In the genomic region with DNA sequence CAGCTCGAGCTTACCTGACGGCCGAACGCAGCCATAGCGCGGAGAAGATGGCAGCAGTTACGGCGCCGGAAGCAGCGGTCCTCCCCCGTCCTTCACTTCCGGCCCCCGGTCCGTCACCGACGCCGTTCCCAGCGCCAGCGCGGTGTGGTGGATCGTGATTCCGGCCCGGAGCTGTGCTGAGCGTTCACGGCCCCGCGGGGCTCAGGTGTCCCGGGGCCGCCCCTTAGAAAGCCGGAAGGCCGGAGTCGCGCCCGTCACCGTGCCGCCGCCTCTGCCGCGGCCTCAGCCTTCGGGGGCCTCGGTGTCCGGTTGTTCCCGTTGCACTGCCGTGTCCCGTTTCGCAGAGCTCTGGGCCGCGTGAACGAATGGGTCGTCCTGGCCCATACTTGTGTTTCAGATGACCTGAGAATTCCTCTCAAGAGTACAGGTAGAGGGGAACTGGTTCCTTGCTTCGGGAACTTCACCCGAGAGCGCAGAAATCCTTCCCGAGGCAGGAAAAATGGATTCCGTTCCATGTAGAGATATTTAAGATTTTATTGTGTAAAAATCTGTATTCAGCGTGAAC, we compare ENCODE assay signal across 1 cellular context.
TF ChIP-seq lines count a peak whose summit lies in the region.

A gene with protein sequence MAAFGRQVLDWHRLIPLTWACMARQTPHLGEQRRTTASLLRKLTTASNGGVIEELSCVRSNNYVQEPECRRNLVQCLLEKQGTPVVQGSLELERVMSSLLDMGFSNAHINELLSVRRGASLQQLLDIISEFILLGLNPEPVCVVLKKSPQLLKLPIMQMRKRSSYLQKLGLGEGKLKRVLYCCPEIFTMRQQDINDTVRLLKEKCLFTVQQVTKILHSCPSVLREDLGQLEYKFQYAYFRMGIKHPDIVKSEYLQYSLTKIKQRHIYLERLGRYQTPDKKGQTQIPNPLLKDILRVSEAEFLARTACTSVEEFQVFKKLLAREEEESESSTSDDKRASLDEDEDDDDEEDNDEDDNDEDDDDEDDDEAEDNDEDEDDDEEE (minus strand): TSS at position 49 of the 565 bp plus-strand sequence. CDS start 14 bp downstream, at position 35.

TF ChIP-seq in GM12878, 131 proteins besides CTCF, POLR2A, EP300 and RAD21 (continued from another document and continues in another):
- TF ChIP-seq, protein P1, sequence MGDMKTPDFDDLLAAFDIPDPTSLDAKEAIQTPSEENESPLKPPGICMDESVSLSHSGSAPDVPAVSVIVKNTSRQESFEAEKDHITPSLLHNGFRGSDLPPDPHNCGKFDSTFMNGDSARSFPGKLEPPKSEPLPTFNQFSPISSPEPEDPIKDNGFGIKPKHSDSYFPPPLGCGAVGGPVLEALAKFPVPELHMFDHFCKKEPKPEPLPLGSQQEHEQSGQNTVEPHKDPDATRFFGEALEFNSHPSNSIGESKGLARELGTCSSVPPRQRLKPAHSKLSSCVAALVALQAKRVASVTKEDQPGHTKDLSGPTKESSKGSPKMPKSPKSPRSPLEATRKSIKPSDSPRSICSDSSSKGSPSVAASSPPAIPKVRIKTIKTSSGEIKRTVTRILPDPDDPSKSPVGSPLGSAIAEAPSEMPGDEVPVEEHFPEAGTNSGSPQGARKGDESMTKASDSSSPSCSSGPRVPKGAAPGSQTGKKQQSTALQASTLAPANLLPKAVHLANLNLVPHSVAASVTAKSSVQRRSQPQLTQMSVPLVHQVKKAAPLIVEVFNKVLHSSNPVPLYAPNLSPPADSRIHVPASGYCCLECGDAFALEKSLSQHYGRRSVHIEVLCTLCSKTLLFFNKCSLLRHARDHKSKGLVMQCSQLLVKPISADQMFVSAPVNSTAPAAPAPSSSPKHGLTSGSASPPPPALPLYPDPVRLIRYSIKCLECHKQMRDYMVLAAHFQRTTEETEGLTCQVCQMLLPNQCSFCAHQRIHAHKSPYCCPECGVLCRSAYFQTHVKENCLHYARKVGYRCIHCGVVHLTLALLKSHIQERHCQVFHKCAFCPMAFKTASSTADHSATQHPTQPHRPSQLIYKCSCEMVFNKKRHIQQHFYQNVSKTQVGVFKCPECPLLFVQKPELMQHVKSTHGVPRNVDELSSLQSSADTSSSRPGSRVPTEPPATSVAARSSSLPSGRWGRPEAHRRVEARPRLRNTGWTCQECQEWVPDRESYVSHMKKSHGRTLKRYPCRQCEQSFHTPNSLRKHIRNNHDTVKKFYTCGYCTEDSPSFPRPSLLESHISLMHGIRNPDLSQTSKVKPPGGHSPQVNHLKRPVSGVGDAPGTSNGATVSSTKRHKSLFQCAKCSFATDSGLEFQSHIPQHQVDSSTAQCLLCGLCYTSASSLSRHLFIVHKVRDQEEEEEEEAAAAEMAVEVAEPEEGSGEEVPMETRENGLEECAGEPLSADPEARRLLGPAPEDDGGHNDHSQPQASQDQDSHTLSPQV (IDR thresholded peaks at IDR 0.05), result peak; percentile 78; the same call in 1 of the 2 replicates
- TF ChIP-seq, protein P2, sequence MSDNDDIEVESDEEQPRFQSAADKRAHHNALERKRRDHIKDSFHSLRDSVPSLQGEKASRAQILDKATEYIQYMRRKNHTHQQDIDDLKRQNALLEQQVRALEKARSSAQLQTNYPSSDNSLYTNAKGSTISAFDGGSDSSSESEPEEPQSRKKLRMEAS (IDR thresholded peaks at IDR 0.05; ENCODE audit: low read depth, low read length), result peak; percentile 69
- peak; percentile 90; the same call in 1 of the 2 replicates for TF ChIP-seq POLR2AphosphoS5 (IDR thresholded peaks at IDR 0.05; ENCODE audit: low read length)
- TF ChIP-seq SUPT20H (IDR thresholded peaks at IDR 0.05; ENCODE audit: borderline replicate concordance, control insufficient read depth, low read depth, low read length), result no peak
- TF ChIP-seq NBN (IDR thresholded peaks at IDR 0.05), result peak; percentile 90
- no peak for TF ChIP-seq MYC (IDR thresholded peaks at IDR 0.05; ENCODE audit: insufficient read depth, insufficient read length, insufficient replicate concordance, low read length, severe bottlenecking)
- TF ChIP-seq CHD2 (IDR thresholded peaks at IDR 0.05; ENCODE audit: borderline replicate concordance, low read depth, low read length), result peak; percentile 84
- no peak for TF ChIP-seq CBX3 (IDR thresholded peaks at IDR 0.05; ENCODE audit: borderline replicate concordance, low read depth)
- TF ChIP-seq, protein P3, sequence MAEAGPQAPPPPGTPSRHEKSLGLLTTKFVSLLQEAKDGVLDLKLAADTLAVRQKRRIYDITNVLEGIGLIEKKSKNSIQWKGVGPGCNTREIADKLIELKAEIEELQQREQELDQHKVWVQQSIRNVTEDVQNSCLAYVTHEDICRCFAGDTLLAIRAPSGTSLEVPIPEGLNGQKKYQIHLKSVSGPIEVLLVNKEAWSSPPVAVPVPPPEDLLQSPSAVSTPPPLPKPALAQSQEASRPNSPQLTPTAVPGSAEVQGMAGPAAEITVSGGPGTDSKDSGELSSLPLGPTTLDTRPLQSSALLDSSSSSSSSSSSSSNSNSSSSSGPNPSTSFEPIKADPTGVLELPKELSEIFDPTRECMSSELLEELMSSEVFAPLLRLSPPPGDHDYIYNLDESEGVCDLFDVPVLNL (IDR thresholded peaks at IDR 0.05; ENCODE audit: low read depth, low read length), result 0 out of 2 replicates have a peak, but pooled peaks have one; percentile 22
- 0 out of 2 replicates have a peak, but pooled peaks have one; percentile 57 for TF ChIP-seq MEF2A (IDR thresholded peaks at IDR 0.05; ENCODE audit: insufficient read depth, low read depth, low read length)
- TF ChIP-seq CHD4 (IDR thresholded peaks at IDR 0.05), result no peak
- no peak for TF ChIP-seq NRF1 (conservative IDR thresholded peaks at IDR 0.05; ENCODE audit: low read depth, low read length)
- TF ChIP-seq CBX5 (IDR thresholded peaks at IDR 0.05; ENCODE audit: low read depth), result peak; percentile 86
- TF ChIP-seq EZH2 (IDR thresholded peaks at IDR 0.05; ENCODE audit: borderline replicate concordance, control insufficient read depth, low read depth, low read length), result no peak
- TF ChIP-seq, protein P4, sequence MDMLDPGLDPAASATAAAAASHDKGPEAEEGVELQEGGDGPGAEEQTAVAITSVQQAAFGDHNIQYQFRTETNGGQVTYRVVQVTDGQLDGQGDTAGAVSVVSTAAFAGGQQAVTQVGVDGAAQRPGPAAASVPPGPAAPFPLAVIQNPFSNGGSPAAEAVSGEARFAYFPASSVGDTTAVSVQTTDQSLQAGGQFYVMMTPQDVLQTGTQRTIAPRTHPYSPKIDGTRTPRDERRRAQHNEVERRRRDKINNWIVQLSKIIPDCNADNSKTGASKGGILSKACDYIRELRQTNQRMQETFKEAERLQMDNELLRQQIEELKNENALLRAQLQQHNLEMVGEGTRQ (IDR thresholded peaks at IDR 0.05; ENCODE audit: borderline replicate concordance, low read depth, low read length), result no peak
- 0 out of 2 replicates have a peak, but pooled peaks have one; percentile 16 for TF ChIP-seq ATF7 (IDR thresholded peaks at IDR 0.05; ENCODE audit: low read depth)
- peak; percentile 68; the same call in 1 of the 2 replicates for TF ChIP-seq ZSCAN29 (IDR thresholded peaks at IDR 0.05)
- peak; percentile 97 for TF ChIP-seq YY1 (IDR thresholded peaks at IDR 0.05; ENCODE audit: low read depth, low read length)
- no peak for TF ChIP-seq FOXM1 (IDR thresholded peaks at IDR 0.05; ENCODE audit: low read depth, low read length)
- no peak for TF ChIP-seq KDM1A (IDR thresholded peaks at IDR 0.05; ENCODE audit: borderline replicate concordance)
- TF ChIP-seq, protein P5, sequence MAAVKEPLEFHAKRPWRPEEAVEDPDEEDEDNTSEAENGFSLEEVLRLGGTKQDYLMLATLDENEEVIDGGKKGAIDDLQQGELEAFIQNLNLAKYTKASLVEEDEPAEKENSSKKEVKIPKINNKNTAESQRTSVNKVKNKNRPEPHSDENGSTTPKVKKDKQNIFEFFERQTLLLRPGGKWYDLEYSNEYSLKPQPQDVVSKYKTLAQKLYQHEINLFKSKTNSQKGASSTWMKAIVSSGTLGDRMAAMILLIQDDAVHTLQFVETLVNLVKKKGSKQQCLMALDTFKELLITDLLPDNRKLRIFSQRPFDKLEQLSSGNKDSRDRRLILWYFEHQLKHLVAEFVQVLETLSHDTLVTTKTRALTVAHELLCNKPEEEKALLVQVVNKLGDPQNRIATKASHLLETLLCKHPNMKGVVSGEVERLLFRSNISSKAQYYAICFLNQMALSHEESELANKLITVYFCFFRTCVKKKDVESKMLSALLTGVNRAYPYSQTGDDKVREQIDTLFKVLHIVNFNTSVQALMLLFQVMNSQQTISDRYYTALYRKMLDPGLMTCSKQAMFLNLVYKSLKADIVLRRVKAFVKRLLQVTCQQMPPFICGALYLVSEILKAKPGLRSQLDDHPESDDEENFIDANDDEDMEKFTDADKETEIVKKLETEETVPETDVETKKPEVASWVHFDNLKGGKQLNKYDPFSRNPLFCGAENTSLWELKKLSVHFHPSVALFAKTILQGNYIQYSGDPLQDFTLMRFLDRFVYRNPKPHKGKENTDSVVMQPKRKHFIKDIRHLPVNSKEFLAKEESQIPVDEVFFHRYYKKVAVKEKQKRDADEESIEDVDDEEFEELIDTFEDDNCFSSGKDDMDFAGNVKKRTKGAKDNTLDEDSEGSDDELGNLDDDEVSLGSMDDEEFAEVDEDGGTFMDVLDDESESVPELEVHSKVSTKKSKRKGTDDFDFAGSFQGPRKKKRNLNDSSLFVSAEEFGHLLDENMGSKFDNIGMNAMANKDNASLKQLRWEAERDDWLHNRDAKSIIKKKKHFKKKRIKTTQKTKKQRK (IDR thresholded peaks at IDR 0.05; ENCODE audit: low read depth, low read length), result peak; percentile 44; the same call in 1 of the 2 replicates
- 0 out of 2 replicates have a peak, but pooled peaks have one; percentile 43 for TF ChIP-seq ESRRA (IDR thresholded peaks at IDR 0.05; ENCODE audit: low read length)
- peak; percentile 99 for TF ChIP-seq GABPA (IDR thresholded peaks at IDR 0.05; ENCODE audit: low read depth)
- no peak; the same call in 1 of the 2 replicates for TF ChIP-seq TCF7 (IDR thresholded peaks at IDR 0.05; ENCODE audit: borderline replicate concordance)
- TF ChIP-seq POLR2AphosphoS2 (IDR thresholded peaks at IDR 0.05; ENCODE audit: low read depth, low read length), result peak; percentile 93
- TF ChIP-seq NFXL1 (IDR thresholded peaks at IDR 0.05; ENCODE audit: borderline replicate concordance), result no peak
- TF ChIP-seq MEF2B (IDR thresholded peaks at IDR 0.05; ENCODE audit: partially characterized antibody, poor library complexity, severe bottlenecking), result peak; percentile 50
- TF ChIP-seq MYB (IDR thresholded peaks at IDR 0.05; ENCODE audit: borderline replicate concordance, low read depth, low read length), result no peak
- TF ChIP-seq ZNF622 (IDR thresholded peaks at IDR 0.05), result no peak
- TF ChIP-seq ZNF384 (IDR thresholded peaks at IDR 0.05; ENCODE audit: borderline replicate concordance, low read depth, low read length), result 0 out of 2 replicates have a peak, but pooled peaks have one; percentile 22
- no peak for TF ChIP-seq KAT2A (conservative IDR thresholded peaks at IDR 0.05; ENCODE audit: control insufficient read depth, low read depth, low read length)
- TF ChIP-seq SP1 (IDR thresholded peaks at IDR 0.05; ENCODE audit: low read depth, low read length), result peak; percentile 81
- no peak for TF ChIP-seq STAT3 (IDR thresholded peaks at IDR 0.05; ENCODE audit: low read depth, low read length)
- TF ChIP-seq, protein P6, sequence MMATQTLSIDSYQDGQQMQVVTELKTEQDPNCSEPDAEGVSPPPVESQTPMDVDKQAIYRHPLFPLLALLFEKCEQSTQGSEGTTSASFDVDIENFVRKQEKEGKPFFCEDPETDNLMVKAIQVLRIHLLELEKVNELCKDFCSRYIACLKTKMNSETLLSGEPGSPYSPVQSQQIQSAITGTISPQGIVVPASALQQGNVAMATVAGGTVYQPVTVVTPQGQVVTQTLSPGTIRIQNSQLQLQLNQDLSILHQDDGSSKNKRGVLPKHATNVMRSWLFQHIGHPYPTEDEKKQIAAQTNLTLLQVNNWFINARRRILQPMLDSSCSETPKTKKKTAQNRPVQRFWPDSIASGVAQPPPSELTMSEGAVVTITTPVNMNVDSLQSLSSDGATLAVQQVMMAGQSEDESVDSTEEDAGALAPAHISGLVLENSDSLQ (IDR thresholded peaks at IDR 0.05), result peak; percentile 79
- no peak for TF ChIP-seq SUZ12 (IDR thresholded peaks at IDR 0.05; ENCODE audit: unreplicated experiment)
- no peak for TF ChIP-seq SPI1 (IDR thresholded peaks at IDR 0.05; ENCODE audit: borderline replicate concordance, insufficient read depth, low read depth, low read length)
- TF ChIP-seq, protein P7, sequence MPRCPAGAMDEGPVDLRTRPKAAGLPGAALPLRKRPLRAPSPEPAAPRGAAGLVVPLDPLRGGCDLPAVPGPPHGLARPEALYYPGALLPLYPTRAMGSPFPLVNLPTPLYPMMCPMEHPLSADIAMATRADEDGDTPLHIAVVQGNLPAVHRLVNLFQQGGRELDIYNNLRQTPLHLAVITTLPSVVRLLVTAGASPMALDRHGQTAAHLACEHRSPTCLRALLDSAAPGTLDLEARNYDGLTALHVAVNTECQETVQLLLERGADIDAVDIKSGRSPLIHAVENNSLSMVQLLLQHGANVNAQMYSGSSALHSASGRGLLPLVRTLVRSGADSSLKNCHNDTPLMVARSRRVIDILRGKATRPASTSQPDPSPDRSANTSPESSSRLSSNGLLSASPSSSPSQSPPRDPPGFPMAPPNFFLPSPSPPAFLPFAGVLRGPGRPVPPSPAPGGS (IDR thresholded peaks at IDR 0.05; ENCODE audit: borderline replicate concordance, insufficient read depth, low read depth, low read length, poor library complexity, severe bottlenecking), result peak; percentile 64
- TF ChIP-seq SIN3A (IDR thresholded peaks at IDR 0.05; ENCODE audit: low read depth, low read length), result peak; percentile 92
- TF ChIP-seq TCF3 (IDR thresholded peaks at IDR 0.05; ENCODE audit: borderline replicate concordance, insufficient read depth, low read depth, low read length), result peak; percentile 73; the same call in 1 of the 2 replicates
- TF ChIP-seq, protein P8, sequence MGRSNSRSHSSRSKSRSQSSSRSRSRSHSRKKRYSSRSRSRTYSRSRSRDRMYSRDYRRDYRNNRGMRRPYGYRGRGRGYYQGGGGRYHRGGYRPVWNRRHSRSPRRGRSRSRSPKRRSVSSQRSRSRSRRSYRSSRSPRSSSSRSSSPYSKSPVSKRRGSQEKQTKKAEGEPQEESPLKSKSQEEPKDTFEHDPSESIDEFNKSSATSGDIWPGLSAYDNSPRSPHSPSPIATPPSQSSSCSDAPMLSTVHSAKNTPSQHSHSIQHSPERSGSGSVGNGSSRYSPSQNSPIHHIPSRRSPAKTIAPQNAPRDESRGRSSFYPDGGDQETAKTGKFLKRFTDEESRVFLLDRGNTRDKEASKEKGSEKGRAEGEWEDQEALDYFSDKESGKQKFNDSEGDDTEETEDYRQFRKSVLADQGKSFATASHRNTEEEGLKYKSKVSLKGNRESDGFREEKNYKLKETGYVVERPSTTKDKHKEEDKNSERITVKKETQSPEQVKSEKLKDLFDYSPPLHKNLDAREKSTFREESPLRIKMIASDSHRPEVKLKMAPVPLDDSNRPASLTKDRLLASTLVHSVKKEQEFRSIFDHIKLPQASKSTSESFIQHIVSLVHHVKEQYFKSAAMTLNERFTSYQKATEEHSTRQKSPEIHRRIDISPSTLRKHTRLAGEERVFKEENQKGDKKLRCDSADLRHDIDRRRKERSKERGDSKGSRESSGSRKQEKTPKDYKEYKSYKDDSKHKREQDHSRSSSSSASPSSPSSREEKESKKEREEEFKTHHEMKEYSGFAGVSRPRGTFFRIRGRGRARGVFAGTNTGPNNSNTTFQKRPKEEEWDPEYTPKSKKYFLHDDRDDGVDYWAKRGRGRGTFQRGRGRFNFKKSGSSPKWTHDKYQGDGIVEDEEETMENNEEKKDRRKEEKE (IDR thresholded peaks at IDR 0.05), result no peak
